In genomic region chr7:105325225-105325904, GRCh38 we compare ENCODE assay signal across 14 cellular contexts.
DNase-seq lines count a peak whose midpoint lies in the region; ATAC-seq and TF ChIP-seq lines count a peak whose summit lies in the region.
"Had no signal": no experiment of that assay in that cellular context is flagged by ENCODE, and none has a peak within 500 bp of the region (broad histone marks: within the 10 kb centered on the region; RNA-seq: fewer than 3 reads in every experiment).

No MANE protein-coding gene starts in this region.

- H4K20me1 ChIP-seq in OCI-LY3 (ENCODE audit: insufficient read depth, low read length) = peaks cover 3% of the 10 kb centered on the region; the same call in 1 of the 2 replicates

- H3K79me2 ChIP-seq in OCI-LY3 (ENCODE audit: low read length) = peaks cover 69% of the 10 kb centered on the region

- H3K27ac ChIP-seq in OCI-LY3 (ENCODE audit: low read length) (peak overlapping the region; percentile 64), coronary artery (no peak overlapping the region), esophagus muscularis mucosa (replicated peaks in 1 of 4) (no peak overlapping the region)
- H3K27ac ChIP-seq: brain microvascular endothelial cell, foreskin keratinocyte had no signal

- peak overlapping the region in 5 of 7 donors; percentile 13 to 63 (median 21) for H3K27ac Mint-ChIP-seq in CD14-positive monocyte

- peaks cover 0 to 4% (median 0%) of the 10 kb centered on the region in 3 donors for H3K27me3 Mint-ChIP-seq in CD14-positive monocyte (ENCODE audit: low read depth in 3 of 3)
- H3K27me3 Mint-ChIP-seq: progenitor cell of endocrine pancreas had no signal

- DNase-seq in CD14-positive monocyte (ENCODE audit: low spot score) = no peak
- no peak for DNase-seq in H7
- no peak for DNase-seq in coronary artery (ENCODE audit: low spot score)
- no peak for DNase-seq in esophagus muscularis mucosa (ENCODE audit: extremely low spot score)
- no peak for DNase-seq in NCI-H2227 (lab: John Stamatoyannopoulos, UW; ENCODE audit: unreplicated experiment)
- DNase-seq: brain microvascular endothelial cell; effector memory CD4-positive, alpha-beta T cell; foreskin keratinocyte; NCI-H1048; NCI-H446 had no signal

- TF ChIP-seq CTCF in CD14-positive monocyte (IDR thresholded peaks at IDR 0.05) = no peak
- no peak for TF ChIP-seq CTCF in OCI-LY3 (IDR thresholded peaks at IDR 0.05; ENCODE audit: low read depth, low read length)
- no peak for TF ChIP-seq CTCF in coronary artery (IDR thresholded peaks at IDR 0.05)
- TF ChIP-seq CTCF in esophagus muscularis mucosa (IDR thresholded peaks at IDR 0.05) = no peak

- H3K27me3 ChIP-seq in OCI-LY3 (ENCODE audit: low read depth, low read length) (no peaks in the 10 kb centered on the region), H7 (ENCODE audit: control insufficient read depth, insufficient read depth, low read length) (no peaks in the 10 kb centered on the region), esophagus muscularis mucosa (no peaks in the 10 kb centered on the region)
- H3K27me3 ChIP-seq: brain microvascular endothelial cell, foreskin keratinocyte had no signal

- peaks cover 4% of the 10 kb centered on the region for H3K36me3 ChIP-seq in OCI-LY3 (replicated peaks; ENCODE audit: low read depth, low read length)
- H3K36me3 ChIP-seq in H7 (replicated peaks; ENCODE audit: control insufficient read depth, insufficient read depth, low read length) = no peaks in the 10 kb centered on the region
- H3K36me3 ChIP-seq in esophagus muscularis mucosa = no peaks in the 10 kb centered on the region
- H3K36me3 ChIP-seq: brain microvascular endothelial cell had no signal

- WGBS in esophagus muscularis mucosa = 88% methylated on average over 5 of the region's 5 CpGs

- H3K4me1 ChIP-seq in OCI-LY3 (ENCODE audit: low read length) = peaks cover 19% of the 10 kb centered on the region
- peaks cover 0 to 16% (median 10%) of the 10 kb centered on the region in 4 donors for H3K4me1 ChIP-seq in esophagus muscularis mucosa

- H3K9me3 ChIP-seq in OCI-LY3 (ENCODE audit: insufficient read depth, low read length) = no peaks in the 10 kb centered on the region
- H3K9me3 ChIP-seq in esophagus muscularis mucosa = no peaks in the 10 kb centered on the region

- no peak for TF ChIP-seq POLR2A in esophagus muscularis mucosa (IDR thresholded peaks at IDR 0.05; ENCODE audit: low read depth)

- no peak overlapping the region for H3K4me3 Mint-ChIP-seq in CD14-positive monocyte

- peaks cover 5 to 7% of the 10 kb centered on the region in 2 donors for H3K36me3 Mint-ChIP-seq in CD14-positive monocyte

- ATAC-seq in GM19328 (IDR thresholded peaks at IDR 0.05; ENCODE audit: unreplicated experiment) (peak; percentile 62), HG02981 (IDR thresholded peaks at IDR 0.05; ENCODE audit: unreplicated experiment) (peak; percentile 64)
- ATAC-seq: foreskin keratinocyte had no signal

- peak overlapping the region; percentile 41 for H3K4me3 ChIP-seq in OCI-LY3 (ENCODE audit: low read length)
- no peak overlapping the region for H3K4me3 ChIP-seq in H7 (ENCODE audit: insufficient read depth, low read depth, low read length)
- H3K4me3 ChIP-seq in coronary artery = no peak overlapping the region
- no peak overlapping the region for H3K4me3 ChIP-seq in esophagus muscularis mucosa

- intact Hi-C loops in CD14-positive monocyte (cut with micrococcal nuclease) (no loop called here), esophagus muscularis mucosa (cut with DNase I) (no loop called here)

- peak overlapping the region; percentile 77 for H3K4me2 ChIP-seq in OCI-LY3 (ENCODE audit: low read length)

- H3K9me3 Mint-ChIP-seq in CD14-positive monocyte = peaks cover 0 to 2% (median 0%) of the 10 kb centered on the region in 7 donors

- H3K4me1 Mint-ChIP-seq in CD14-positive monocyte = peaks cover 24% of the 10 kb centered on the region

- no peak for TF ChIP-seq EP300 in esophagus muscularis mucosa (IDR thresholded peaks at IDR 0.05)

- H2AFZ ChIP-seq in OCI-LY3 (ENCODE audit: low read depth, low read length) = no peak overlapping the region

- H3K9ac ChIP-seq in OCI-LY3 (ENCODE audit: low read length) = 0 out of 2 replicates have a peak overlapping the region, but pooled peaks have one; percentile 8
